In genomic region chr4:181956502-181956901, GRCh38 we compare ENCODE assay signal across 1 cellular context.
TF ChIP-seq lines count a peak whose summit lies in the region.

No MANE protein-coding gene starts in this region.

TF ChIP-seq in IMR-90, 13 proteins besides CTCF, POLR2A, EP300 and RAD21 (continued from another document):
- no peak for TF ChIP-seq USF2 (IDR thresholded peaks at IDR 0.05; ENCODE audit: low read depth, low read length)
